Comparison of ENCODE assay signal across 16 cellular contexts in genomic region chr5:107467137-107467932, GRCh38.
DNase-seq lines count a peak whose midpoint lies in the region; ATAC-seq, FAIRE-seq and TF ChIP-seq lines count a peak whose summit lies in the region.
"Had no signal": no experiment of that assay in that cellular context is flagged by ENCODE, and none has a peak within 500 bp of the region (broad histone marks: within the 10 kb centered on the region; RNA-seq: fewer than 3 reads in every experiment).

No MANE protein-coding gene starts in this region.

- H3K9me3 ChIP-seq in A549 = no peaks in the 10 kb centered on the region
- no peaks in the 10 kb centered on the region for H3K9me3 ChIP-seq in PC-3 (ENCODE audit: low read length)
- no peaks in the 10 kb centered on the region for H3K9me3 ChIP-seq in mesodermal cell (ENCODE audit: control insufficient read depth, low read length)
- no peaks in the 10 kb centered on the region for H3K9me3 ChIP-seq in ovary
- H3K9me3 ChIP-seq: gastroesophageal sphincter, vagina had no signal

- H3K27me3 ChIP-seq in PC-3 (ENCODE audit: low read length) (no peaks in the 10 kb centered on the region), ovary (no peaks in the 10 kb centered on the region)
- H3K27me3 ChIP-seq: gastroesophageal sphincter, vagina had no signal

- TF ChIP-seq POLR2A in A549 (IDR thresholded peaks at IDR 0.05; ENCODE audit: low read length) (no peak), ovary (IDR thresholded peaks at IDR 0.05) (no peak)

- POLR2A ChIA-PET in A549 (lab: Yijun Ruan, JAX) (interaction anchor here (1.4 to 2.5 kb wide), 2 partner anchors 84 to 105 kb away, joined by 12 to 13 read pairs; no protein-coding TSS in a partner anchor), PC-3 (lab: Charles Lee; ENCODE audit: unreplicated experiment) (interaction anchor here (0.8 kb wide), 1 partner anchor 233 kb away, joined by 3 read pairs; no protein-coding TSS in a partner anchor)

- TF ChIP-seq EP300 in A549 (IDR thresholded peaks at IDR 0.05) (no peak), ovary (IDR thresholded peaks at IDR 0.05) (no peak)

- CTCF ChIA-PET in A549 (lab: Yijun Ruan, JAX) = interaction anchor here (0.8 to 1.4 kb wide), 5 partner anchors 29 to 205 kb away, joined by 3 to 5 read pairs (median 3); no protein-coding TSS in a partner anchor
- CTCF ChIA-PET in PC-3 (lab: Charles Lee) = no interaction called here

- no peaks in the 10 kb centered on the region for H3K36me3 ChIP-seq in PC-3 (ENCODE audit: low read depth, low read length)
- no peaks in the 10 kb centered on the region for H3K36me3 ChIP-seq in mesodermal cell (ENCODE audit: control insufficient read depth, insufficient read depth, low read length)
- H3K36me3 ChIP-seq in ovary = no peaks in the 10 kb centered on the region
- H3K36me3 ChIP-seq: gastroesophageal sphincter, vagina had no signal

- H3K27ac ChIP-seq in A549 (peak overlapping the region; percentile 94), PC-3 (ENCODE audit: low read length) (peak overlapping the region; percentile 93), epithelial cell of prostate (peak overlapping the region; percentile 87), mesodermal cell (ENCODE audit: low read depth, low read length, severe bottlenecking) (peak overlapping the region; percentile 71), ovary (no peak overlapping the region)
- H3K27ac ChIP-seq: gastroesophageal sphincter, vagina had no signal

- intact Hi-C loops in PC-3 (cut with micrococcal nuclease) (loop anchor here (5.0 kb wide), 1 partner anchor 90 kb away; no protein-coding TSS in a partner anchor), ovary (cut with DNase I) (no loop called here)

- H2AFZ ChIP-seq in PC-3 (ENCODE audit: low read length) = no peak overlapping the region

- no TSS peak for BruUV-seq in PC-3 (replicated peaks; lab: Mats Ljungman, UMichigan)

- H4K20me1 ChIP-seq in PC-3 (ENCODE audit: low read length) = no peaks in the 10 kb centered on the region

- H3K9ac ChIP-seq in PC-3 (ENCODE audit: low read length) = peak overlapping the region; percentile 62; the same call in 1 of the 2 replicates

- H3K79me2 ChIP-seq in PC-3 (ENCODE audit: low read length) = peaks cover 47% of the 10 kb centered on the region

- DNase-seq in A549 (ENCODE audit: low read depth in 1 of 2, low spot score in 1 of 2) (no peak), PC-3 (no peak), epithelial cell of prostate (ENCODE audit: low read depth, low spot score) (no peak), GOT3 (lab: John Stamatoyannopoulos, UW) (no peak), ovary (no peak)
- DNase-seq: activated gamma-delta T cell treated with Interleukin-2 at 50 U/mL for 16 hours; effector memory CD4-positive, alpha-beta T cell; KG1; NCI-H2227 treated with DMSO at 0.1 percent for 48 hours; stimulated activated naive CD4-positive, alpha-beta T cell treated with Interleukin-2 at 50 U/mL for 16 hours; SW 1271 had no signal

- no peak for TF ChIP-seq RAD21 in A549 (conservative IDR thresholded peaks at IDR 0.05 in 1 of 2, IDR thresholded peaks at IDR 0.05 in 1 of 2)

- FAIRE-seq in A549 (lab: Jason Lieb, UNC) = no peak

- ATAC-seq in A549 (no peak), PC-3 (no peak), HG03460 (IDR thresholded peaks at IDR 0.05; ENCODE audit: unreplicated experiment) (no peak), HG03521 (IDR thresholded peaks at IDR 0.05; ENCODE audit: unreplicated experiment) (no peak)
- ATAC-seq: gastroesophageal sphincter had no signal

- TF ChIP-seq CTCF in A549 (IDR thresholded peaks at IDR 0.05) (no peak), PC-3 (conservative IDR thresholded peaks at IDR 0.05; ENCODE audit: low read depth, low read length) (no peak), ovary (IDR thresholded peaks at IDR 0.05) (no peak)

- H3K4me1 ChIP-seq in A549 (peaks cover 94% of the 10 kb centered on the region), PC-3 (ENCODE audit: insufficient read depth, low read length) (peaks cover 66% of the 10 kb centered on the region), mesodermal cell (ENCODE audit: control insufficient read depth, insufficient read depth, low read length, poor library complexity, severe bottlenecking) (peaks cover 54% of the 10 kb centered on the region), ovary (ENCODE audit: insufficient read depth) (no peaks in the 10 kb centered on the region)

- H3K9me2 ChIP-seq in PC-3 (replicated peaks; ENCODE audit: low read length) = no peaks in the 10 kb centered on the region

- H3K4me3 ChIP-seq in A549 (no peak overlapping the region), PC-3 (ENCODE audit: low read length) (no peak overlapping the region), mesodermal cell (ENCODE audit: extremely low read depth, insufficient read depth, low read length, poor library complexity, severe bottlenecking) (no peak overlapping the region), ovary (no peak overlapping the region)
- H3K4me3 ChIP-seq: gastroesophageal sphincter, vagina had no signal

- H3K4me2 ChIP-seq in A549 = peak overlapping the region; percentile 71; the same call in 2 of the 3 replicates
- H3K4me2 ChIP-seq in PC-3 (ENCODE audit: low read length) = no peak overlapping the region

- no peaks in the 10 kb centered on the region for H3F3A ChIP-seq in PC-3 (ENCODE audit: low read length, unreplicated experiment)

- WGBS in A549 (ENCODE audit: missing lambda C conversion rate) = 87% methylated on average over 5 of the region's 5 CpGs
- 76 to 88% methylated on average over 5 of the region's 5 CpGs for WGBS in mesodermal cell (ENCODE audit: insufficient coverage in 2 of 2), 2 experiments
- 90 to 99% (median 95%) methylated on average over 5 of the region's 5 CpGs for WGBS in ovary, 3 donors

TF ChIP-seq in A549, 52 proteins besides CTCF, POLR2A, EP300 and RAD21:
- TF ChIP-seq EHF (CRISPR knock-in tag; IDR thresholded peaks at IDR 0.05) (peak; percentile 18; the same call in 1 of the 2 replicates), ZC3H11A (IDR thresholded peaks at IDR 0.05) (no peak), RARB (CRISPR knock-in tag; IDR thresholded peaks at IDR 0.05) (no peak), REST (IDR thresholded peaks at IDR 0.05) (peak; percentile 59; the same call in 1 of the 2 replicates), SREBF2 (IDR thresholded peaks at IDR 0.05) (no peak), MAFK (IDR thresholded peaks at IDR 0.05; ENCODE audit: partially characterized antibody) (peak; percentile 1)

Comparison
In these comparisons a context has a peak if more than half of its experiments do, and no peak if none do; other contexts are left out.
1. H3K27ac ChIP-seq: peak in A549 (2 of 2), PC-3 (single experiment), epithelial cell of prostate (single experiment) and mesodermal cell (single experiment); none in ovary (0 of 2).